26 cellular contexts compared by ENCODE assay signal in the genomic region with DNA sequence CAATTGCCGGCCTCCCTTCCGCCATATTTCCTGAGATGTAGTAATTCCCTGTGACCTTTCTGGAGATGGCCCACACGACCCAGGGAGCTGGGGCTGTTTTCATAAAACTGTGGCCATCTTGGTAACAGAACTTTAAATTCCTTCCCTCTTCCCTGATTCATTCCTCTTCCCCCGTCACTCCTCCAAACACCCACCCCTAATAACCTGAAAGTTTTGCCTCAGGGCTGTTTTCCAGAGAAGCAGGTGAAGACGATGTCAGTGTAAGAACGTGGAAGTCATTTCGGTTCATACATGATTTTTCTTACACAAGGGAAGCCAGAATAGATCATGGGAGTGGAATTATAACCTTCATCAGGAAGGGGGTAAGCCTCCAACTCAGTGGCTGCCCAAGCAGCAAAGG. TPM values are rescaled to one million over a fixed set of nuclear protein-coding genes. Genes with fewer than 3 reads are reported as not detected.
DNase-seq lines count a peak whose midpoint lies in the region; ATAC-seq and TF ChIP-seq lines count a peak whose summit lies in the region.
"Had no signal": no experiment of that assay in that cellular context is flagged by ENCODE, and none has a peak within 500 bp of the region (broad histone marks: within the 10 kb centered on the region; RNA-seq: fewer than 3 reads in every experiment).

No MANE protein-coding gene starts in this region.

- peak overlapping the region; percentile 28; the same call in 1 of the 2 replicates for H2BK20ac ChIP-seq in IMR-90 (ENCODE audit: low read depth, low read length)

- H3K14ac ChIP-seq in IMR-90 (replicated peaks; ENCODE audit: low read depth, low read length): no peak overlapping the region
- H3K14ac ChIP-seq in trophoblast cell (ENCODE audit: low read length): no peak overlapping the region

- POLR2A ChIA-PET in MCF 10A (lab: Yijun Ruan, JAX) (no interaction called here), IMR-90 (lab: Charles Lee; ENCODE audit: unreplicated experiment) (no interaction called here)

- H3K4me3 ChIP-seq in breast epithelium: no peak overlapping the region
- no peak overlapping the region for H3K4me3 ChIP-seq in IMR-90 (ENCODE audit: insufficient read depth, low read depth, low read length)
- H3K4me3 ChIP-seq in epithelial cell of esophagus (ENCODE audit: low read length): no peak overlapping the region
- no peak overlapping the region for H3K4me3 ChIP-seq in trophoblast cell (ENCODE audit: low read depth, low read length)
- H3K4me3 ChIP-seq: A549, BLaER1, GM12878 had no signal

- no peaks in the 10 kb centered on the region for H3K27me3 ChIP-seq in breast epithelium
- H3K27me3 ChIP-seq in IMR-90 (ENCODE audit: control insufficient read depth, insufficient read depth, low read length): no peaks in the 10 kb centered on the region
- no peaks in the 10 kb centered on the region for H3K27me3 ChIP-seq in trophoblast cell (ENCODE audit: insufficient read depth, low read length)
- H3K27me3 ChIP-seq: BE2C, BLaER1 had no signal

- TF ChIP-seq POLR2A in breast epithelium (IDR thresholded peaks at IDR 0.05) (no peak), IMR-90 (IDR thresholded peaks at IDR 0.05; ENCODE audit: low read depth, low read length) (no peak)

- no peak for DNase-seq in breast epithelium (ENCODE audit: low spot score in 2 of 2)
- DNase-seq in MCF 10A (ENCODE audit: unreplicated experiment): no peak
- no peak for DNase-seq in IMR-90
- peak; percentile 45 for DNase-seq in epithelial cell of esophagus (ENCODE audit: low read depth)
- peak; percentile 85 to 93 for DNase-seq in trophoblast cell
- DNase-seq in Ammon's horn (ENCODE audit: low spot score): no peak
- no peak for DNase-seq in activated gamma-delta T cell (lab: John Stamatoyannopoulos, UW)
- DNase-seq: AML-193; BE2C; C1 segment of cervical spinal cord; CD4-positive, alpha-beta memory T cell; CD4-positive, CD25-positive, alpha-beta regulatory T cell; CD8-positive, alpha-beta memory T cell; COR-L47; DMS 273 treated with DMSO at 0.1 percent for 48 hours; DMS153; DMS53; DMS79; DND-41; EL had no signal

- no peak overlapping the region for H2BK120ac ChIP-seq in IMR-90 (ENCODE audit: low read depth, low read length)
- no peak overlapping the region for H2BK120ac ChIP-seq in trophoblast cell (ENCODE audit: insufficient read depth, low read length, poor library complexity)

- H3K4me2 ChIP-seq in IMR-90 (ENCODE audit: low read depth, low read length) (no peak overlapping the region), trophoblast cell (ENCODE audit: low read length) (no peak overlapping the region)
- H3K4me2 ChIP-seq: A549, BLaER1 had no signal

- H3K4me1 Mint-ChIP-seq in MCF 10A (ENCODE audit: insufficient read depth, unreplicated experiment): peaks cover 23% of the 10 kb centered on the region
- H3K4me1 Mint-ChIP-seq: CD14-positive monocyte; CD4-positive, alpha-beta memory T cell; CD4-positive, CD25-positive, alpha-beta regulatory T cell; CD8-positive, alpha-beta memory T cell had no signal

- H3K4ac ChIP-seq in IMR-90 (ENCODE audit: low read depth, low read length) (no peak overlapping the region), trophoblast cell (ENCODE audit: low read depth, low read length) (no peak overlapping the region)

- in situ Hi-C loops in IMR-90 (cut with MboI; ENCODE audit: low sequenced_read_pairs): no loop called here

- no peaks in the 10 kb centered on the region for H4K20me1 ChIP-seq in IMR-90 (ENCODE audit: insufficient read depth, low read length)
- H4K20me1 ChIP-seq: BLaER1 had no signal

- H3K4me1 ChIP-seq in breast epithelium (peaks cover 2 to 8% of the 10 kb centered on the region in 2 donors), IMR-90 (ENCODE audit: control insufficient read depth, insufficient read depth, low read length) (peaks cover 9% of the 10 kb centered on the region), trophoblast cell (ENCODE audit: control insufficient read depth in 1 of 2, insufficient read depth in 2 of 2, low read length in 2 of 2) (peaks cover 0 to 4% of the 10 kb centered on the region in 2 experiments)
- H3K4me1 ChIP-seq: BE2C, BLaER1 had no signal

- H3K9me3 Mint-ChIP-seq in MCF 10A (ENCODE audit: unreplicated experiment): no peaks in the 10 kb centered on the region
- H3K9me3 Mint-ChIP-seq: CD8-positive, alpha-beta memory T cell had no signal

- H3K9me1 ChIP-seq in IMR-90 (ENCODE audit: insufficient read depth, low read length): peaks cover 2% of the 10 kb centered on the region; the same call in 1 of the 2 replicates

- H3K9ac ChIP-seq in IMR-90 (ENCODE audit: low read depth, low read length): no peak overlapping the region
- no peak overlapping the region for H3K9ac ChIP-seq in trophoblast cell (ENCODE audit: low read length)
- H3K9ac ChIP-seq: BLaER1 had no signal

- H2AFZ ChIP-seq in IMR-90 (replicated peaks; ENCODE audit: low read length, poor library complexity) (no peak overlapping the region), trophoblast cell (ENCODE audit: insufficient read depth, low read length, poor library complexity) (no peak overlapping the region)

- no peaks in the 10 kb centered on the region for H3K9me3 ChIP-seq in breast epithelium
- no peaks in the 10 kb centered on the region for H3K9me3 ChIP-seq in IMR-90 (ENCODE audit: control insufficient read depth, insufficient read depth, low read length)
- peaks cover 1% of the 10 kb centered on the region for H3K9me3 ChIP-seq in trophoblast cell (ENCODE audit: insufficient read depth, low read depth, low read length)
- H3K9me3 ChIP-seq: A549, BE2C had no signal

- TF ChIP-seq CTCF in breast epithelium (IDR thresholded peaks at IDR 0.05) (no peak), MCF 10A (IDR thresholded peaks at IDR 0.05; ENCODE audit: unreplicated experiment) (no peak), IMR-90 (conservative IDR thresholded peaks at IDR 0.05; ENCODE audit: low read depth, low read length) (no peak), epithelial cell of esophagus (IDR thresholded peaks at IDR 0.05; ENCODE audit: insufficient read depth, low read depth, low read length, missing control alignments) (no peak)

- H2AK5ac ChIP-seq in IMR-90 (ENCODE audit: low read depth, low read length): no peak overlapping the region
- H2AK5ac ChIP-seq in trophoblast cell (ENCODE audit: low read length): no peak overlapping the region

- no peak overlapping the region for H3K56ac ChIP-seq in IMR-90 (ENCODE audit: extremely low read depth, insufficient read depth, low read length)

- H3K27me3 Mint-ChIP-seq in MCF 10A (ENCODE audit: insufficient read depth, unreplicated experiment): no peaks in the 10 kb centered on the region

- no peak overlapping the region for H4K5ac ChIP-seq in IMR-90 (ENCODE audit: low read depth, low read length)

- H3K27ac ChIP-seq in breast epithelium (peak overlapping the region; percentile 40 to 64), IMR-90 (ENCODE audit: insufficient read depth, low read length) (no peak overlapping the region), trophoblast cell (ENCODE audit: low read depth, low read length) (no peak overlapping the region)
- H3K27ac ChIP-seq: 22Rv1, A549, BLaER1 had no signal

- H3K79me1 ChIP-seq in IMR-90 (ENCODE audit: low read depth in 1 of 2, low read length in 2 of 2): no peaks in the 10 kb centered on the region
- H3K79me1 ChIP-seq in trophoblast cell (ENCODE audit: low read length): no peaks in the 10 kb centered on the region

- H4K91ac ChIP-seq in IMR-90 (ENCODE audit: insufficient read depth, low read depth, low read length): no peak overlapping the region
- no peak overlapping the region for H4K91ac ChIP-seq in trophoblast cell (ENCODE audit: low read depth, low read length)

- H2AK9ac ChIP-seq in IMR-90 (replicated peaks; ENCODE audit: low read depth, low read length, poor library complexity): no peak overlapping the region

- no peak overlapping the region for H3K18ac ChIP-seq in IMR-90 (ENCODE audit: low read depth, low read length)
- no peak overlapping the region for H3K18ac ChIP-seq in trophoblast cell (ENCODE audit: low read length)

- WGBS in IMR-90 (ENCODE audit: extremely low coverage in 2 of 2, insufficient read length in 1 of 2), 2 experiments: 93 to 100% methylated on average over 1 to 3 of the region's 7 CpGs
- WGBS in trophoblast cell (ENCODE audit: extremely low coverage, insufficient coverage, insufficient read length): no CpG with 5 or more reads among the region's 7 CpGs

- ATAC-seq in IMR-90 (ENCODE audit: low read depth) (no peak), HG03025 (IDR thresholded peaks at IDR 0.05; ENCODE audit: low FRiP score, unreplicated experiment) (no peak)
- ATAC-seq: A549, GM12878 had no signal

- H3K27ac Mint-ChIP-seq in MCF 10A (ENCODE audit: low read depth, unreplicated experiment): no peak overlapping the region
- H3K27ac Mint-ChIP-seq: CD14-positive monocyte; CD4-positive, alpha-beta memory T cell; CD4-positive, CD25-positive, alpha-beta regulatory T cell had no signal

- H2BK5ac ChIP-seq in IMR-90 (ENCODE audit: low read depth, low read length, poor library complexity, severe bottlenecking) (no peak overlapping the region), trophoblast cell (ENCODE audit: low read depth, low read length, poor library complexity) (no peak overlapping the region)

- no peaks in the 10 kb centered on the region for H3K36me3 Mint-ChIP-seq in MCF 10A (ENCODE audit: insufficient read depth, unreplicated experiment)
- H3K36me3 Mint-ChIP-seq: CD14-positive monocyte; CD4-positive, alpha-beta memory T cell; CD4-positive, CD25-positive, alpha-beta regulatory T cell; CD8-positive, alpha-beta memory T cell had no signal

- TF ChIP-seq RAD21 in IMR-90 (IDR thresholded peaks at IDR 0.05; ENCODE audit: low read length): no peak

- no peaks in the 10 kb centered on the region for H3K79me2 ChIP-seq in trophoblast cell (ENCODE audit: control insufficient read depth, insufficient read depth, low read length, poor library complexity)

- H4K8ac ChIP-seq in IMR-90 (ENCODE audit: low read depth in 2 of 2, low read length in 2 of 2) (no peak overlapping the region), trophoblast cell (ENCODE audit: low read depth, low read length) (no peak overlapping the region)

- dilution Hi-C loops in IMR-90 (cut with HindIII; ENCODE audit: low sequenced_read_pairs, unreplicated experiment): no loop called here

- H3K36me3 ChIP-seq in breast epithelium: no peaks in the 10 kb centered on the region
- no peaks in the 10 kb centered on the region for H3K36me3 ChIP-seq in IMR-90 (ENCODE audit: control insufficient read depth, insufficient read depth, low read length)
- H3K36me3 ChIP-seq in trophoblast cell (ENCODE audit: control insufficient read depth in 1 of 2, insufficient read depth in 2 of 2, low read length in 2 of 2): no peaks in the 10 kb centered on the region
- H3K36me3 ChIP-seq: BE2C, BLaER1 had no signal

- CTCF ChIA-PET in MCF 10A (lab: Yijun Ruan, JAX): interaction anchor here (0.9 kb wide), 1 partner anchor 39 kb away, joined by 3 read pairs; no protein-coding TSS in a partner anchor
- CTCF ChIA-PET in IMR-90 (lab: Yijun Ruan, JAX): no interaction called here

- no TSS peak for BruUV-seq in MCF 10A (replicated peaks; lab: Mats Ljungman, UMichigan)
- no TSS peak for BruUV-seq in IMR-90 (replicated peaks; lab: Mats Ljungman, UMichigan)

- no peak overlapping the region for H3K4me3 Mint-ChIP-seq in MCF 10A (ENCODE audit: unreplicated experiment)
- H3K4me3 Mint-ChIP-seq: CD14-positive monocyte; CD4-positive, alpha-beta memory T cell; CD4-positive, CD25-positive, alpha-beta regulatory T cell; CD8-positive, alpha-beta memory T cell had no signal

- H3K23ac ChIP-seq in IMR-90 (ENCODE audit: low read depth, low read length): no peak overlapping the region
- H3K23ac ChIP-seq in trophoblast cell (ENCODE audit: low read length): no peak overlapping the region

- intact Hi-C loops in breast epithelium (cut with DNase I; ENCODE audit: low total_unique reads) (no loop called here), MCF 10A (cut with micrococcal nuclease) (no loop called here), IMR-90 (cut with micrococcal nuclease) (no loop called here)

- no peak overlapping the region for H2BK12ac ChIP-seq in trophoblast cell (ENCODE audit: low read length)

- no peak overlapping the region for H4K12ac ChIP-seq in trophoblast cell (ENCODE audit: low read depth, low read length)

- no peak overlapping the region for H2BK15ac ChIP-seq in IMR-90 (ENCODE audit: low read depth, low read length)

RNA-seq across cellular contexts. Expression of a gene that starts 40.6 kb away (rescaled TPM):
- total RNA-seq in breast epithelium (10 to 100 TPM; 31.5 to 83.1 (median 52.1) TPM), MCF 10A (2022) (51.3 and 65.7 TPM in 2 replicates), IMR-90 (2012; rRNA removed) (5.2 and 5.6 TPM in 2 replicates)
- polyA plus RNA-seq in IMR-90 (2012; rRNA removed): 15.4 and 17.2 TPM in 2 replicates
- 11.0 and 13.8 TPM in 2 replicates for polyA plus RNA-seq in IMR-90 (2012; cell fraction: cytosol; rRNA removed)
- polyA plus RNA-seq in IMR-90 (2012; cell fraction: nucleus; rRNA removed; ENCODE audit: low replicate concordance): 8.9 TPM in 2 replicates
- 9.7 and 10.1 TPM in 2 replicates for polyA plus RNA-seq in trophoblast cell (2013)

Comparison
In these comparisons a context has a peak if more than half of its experiments do, and no peak if none do; other contexts are left out.
1. DNase-seq: peak in epithelial cell of esophagus (single experiment) and trophoblast cell (2 of 2); none in breast epithelium (0 of 2), MCF 10A (single experiment), IMR-90 (single experiment), Ammon's horn (single experiment) and activated gamma-delta T cell (single experiment).
2. H3K27ac ChIP-seq: peak in breast epithelium (2 of 2); none in IMR-90 (single experiment) and trophoblast cell (single experiment).